14 cellular contexts compared by ENCODE assay signal in genomic region chr10:131198843-131199242, GRCh38.
DNase-seq lines count a peak whose midpoint lies in the region; ATAC-seq, FAIRE-seq and TF ChIP-seq lines count a peak whose summit lies in the region.
"Had no signal": no experiment of that assay in that cellular context is flagged by ENCODE, and none has a peak within 500 bp of the region (broad histone marks: within the 10 kb centered on the region; RNA-seq: fewer than 3 reads in every experiment).

No MANE protein-coding gene starts in this region.

- H3K36me3 ChIP-seq in BLaER1 treated with 17β-estradiol and CSF1 and Interleukin-3, amounts not matched to agents 10 nM and 100 nM: peaks cover 0 to 24% (median 0%) of the 10 kb centered on the region in 11 experiments; a peak in 6 of 22 replicates
- H3K36me3 ChIP-seq in kidney (ENCODE audit: control insufficient read depth in 1 of 2, insufficient read depth in 2 of 2, low read length in 2 of 2): no peaks in the 10 kb centered on the region

- peak; percentile 13 for DNase-seq in ELF-1 (ENCODE audit: low read depth, low spot score)
- peak; percentile 42 for DNase-seq in kidney
- no peak for DNase-seq in stimulated activated naive CD8-positive, alpha-beta T cell treated with anti-CD3 and anti-CD28 coated beads, Interleukin-15, Interleukin-2, amounts not matched to agents 100 U/mL and 50 U/mL, for 24 hours
- DNase-seq in Kasumi-1 (lab: John Stamatoyannopoulos, UW): no peak
- no peak for DNase-seq in activated T-cell treated with anti-CD3 and anti-CD28 coated beads, Interleukin-2, amount 50 U/mL, for 48 hours
- DNase-seq: CD4-positive, alpha-beta memory T cell; NCI-H1436 treated with DMSO at 0.1 percent for 48 hours; NCI-H2081; NCI-H82; PC-9 had no signal

- H3K27ac ChIP-seq in BLaER1 treated with 17β-estradiol and CSF1 and Interleukin-3, amounts not matched to agents 10 nM and 100 nM: peak overlapping the region in 2 of 11 experiments; percentile 25 to 77; a peak in 2 of 22 replicates
- no peak overlapping the region for H3K27ac ChIP-seq in kidney (ENCODE audit: low read depth in 2 of 2, low read length in 2 of 2)
- H3K27ac ChIP-seq: PC-9 had no signal

- H3K9ac ChIP-seq in BLaER1 treated with 17β-estradiol and CSF1 and Interleukin-3, amounts not matched to agents 10 nM and 100 nM: peak overlapping the region in 1 of 11 experiments; percentile 32; a peak in 1 of 22 replicates
- H3K9ac ChIP-seq in kidney (ENCODE audit: low read length in 2 of 2): no peak overlapping the region

- ATAC-seq in stimulated activated naive CD8-positive, alpha-beta T cell treated with anti-CD3 and anti-CD28 coated beads, Interleukin-15, Interleukin-2, amounts not matched to agents 100 U/mL and 50 U/mL, for 24 hours: peak; percentile 19
- ATAC-seq in HG03025 (IDR thresholded peaks at IDR 0.05; ENCODE audit: low FRiP score, unreplicated experiment): no peak
- ATAC-seq: HCT116, K562 had no signal

- no peak for FAIRE-seq in kidney (lab: Jason Lieb, UNC)
- FAIRE-seq: K562 had no signal

- peaks cover 20 to 91% (median 78%) of the 10 kb centered on the region in 10 experiments for H3K4me1 ChIP-seq in BLaER1 treated with 17β-estradiol and CSF1 and Interleukin-3, amounts not matched to agents 10 nM and 100 nM
- H3K4me1 ChIP-seq in kidney (ENCODE audit: control insufficient read depth in 1 of 2, insufficient read depth in 1 of 2, low read depth in 1 of 2, low read length in 2 of 2): no peaks in the 10 kb centered on the region

- H3K4me3 ChIP-seq in BLaER1 treated with 17β-estradiol and CSF1 and Interleukin-3, amounts not matched to agents 10 nM and 100 nM: no peak overlapping the region
- H3K4me3 ChIP-seq in kidney (ENCODE audit: low read length in 2 of 2): no peak overlapping the region
- H3K4me3 ChIP-seq: K562, PC-9 had no signal

- no peak for TF ChIP-seq CTCF in kidney (IDR thresholded peaks at IDR 0.05; ENCODE audit: borderline replicate concordance, extremely low read depth, insufficient read depth)

- H3K9me3 ChIP-seq in BLaER1 treated with 17β-estradiol and CSF1 and Interleukin-3, amounts not matched to agents 10 nM and 100 nM (replicated peaks in 1 of 11): peaks cover 0 to 10% (median 4%) of the 10 kb centered on the region in 11 experiments; a peak in 13 of 22 replicates
- no peaks in the 10 kb centered on the region for H3K9me3 ChIP-seq in kidney (ENCODE audit: control insufficient read depth in 1 of 2, low read length in 2 of 2)

- peak overlapping the region in 8 of 11 experiments; percentile 57 to 94 (median 82); a peak in 15 of 22 replicates for H3K4me2 ChIP-seq in BLaER1 treated with 17β-estradiol and CSF1 and Interleukin-3, amounts not matched to agents 10 nM and 100 nM
- H3K4me2 ChIP-seq: PC-9 had no signal

- H4K20me1 ChIP-seq in BLaER1 treated with 17β-estradiol and CSF1 and Interleukin-3, amounts not matched to agents 10 nM and 100 nM: no peaks in the 10 kb centered on the region

- intact Hi-C loops in kidney (cut with DNase I): no loop called here

- peaks cover 0 to 39% (median 0%) of the 10 kb centered on the region in 11 experiments; a peak in 9 of 22 replicates for H3K27me3 ChIP-seq in BLaER1 treated with 17β-estradiol and CSF1 and Interleukin-3, amounts not matched to agents 10 nM and 100 nM

Comparison
In these comparisons a context has a peak if more than half of its experiments do, and no peak if none do; other contexts are left out.
1. DNase-seq: peak in ELF-1 (single experiment) and kidney (single experiment); none in stimulated activated naive CD8-positive, alpha-beta T cell treated with anti-CD3 and anti-CD28 coated beads, Interleukin-15, Interleukin-2, amounts not matched to agents 100 U/mL and 50 U/mL, for 24 hours (single experiment), Kasumi-1 (0 of 2) and activated T-cell treated with anti-CD3 and anti-CD28 coated beads, Interleukin-2, amount 50 U/mL, for 48 hours (0 of 2).